In genomic region chr4:6727081-6727942, GRCh38 we compare ENCODE assay signal across 1 cellular context.
TF ChIP-seq lines count a peak whose summit lies in the region.

No MANE protein-coding gene starts in this region.

TF ChIP-seq in GM23338, 12 proteins besides CTCF, POLR2A, EP300 and RAD21 (continued from another document):
- no peak for TF ChIP-seq EZH2phosphoT487 (IDR thresholded peaks at IDR 0.05; ENCODE audit: unreplicated experiment)
- TF ChIP-seq ETS1 (IDR thresholded peaks at IDR 0.05) = no peak
- TF ChIP-seq, protein P1, sequence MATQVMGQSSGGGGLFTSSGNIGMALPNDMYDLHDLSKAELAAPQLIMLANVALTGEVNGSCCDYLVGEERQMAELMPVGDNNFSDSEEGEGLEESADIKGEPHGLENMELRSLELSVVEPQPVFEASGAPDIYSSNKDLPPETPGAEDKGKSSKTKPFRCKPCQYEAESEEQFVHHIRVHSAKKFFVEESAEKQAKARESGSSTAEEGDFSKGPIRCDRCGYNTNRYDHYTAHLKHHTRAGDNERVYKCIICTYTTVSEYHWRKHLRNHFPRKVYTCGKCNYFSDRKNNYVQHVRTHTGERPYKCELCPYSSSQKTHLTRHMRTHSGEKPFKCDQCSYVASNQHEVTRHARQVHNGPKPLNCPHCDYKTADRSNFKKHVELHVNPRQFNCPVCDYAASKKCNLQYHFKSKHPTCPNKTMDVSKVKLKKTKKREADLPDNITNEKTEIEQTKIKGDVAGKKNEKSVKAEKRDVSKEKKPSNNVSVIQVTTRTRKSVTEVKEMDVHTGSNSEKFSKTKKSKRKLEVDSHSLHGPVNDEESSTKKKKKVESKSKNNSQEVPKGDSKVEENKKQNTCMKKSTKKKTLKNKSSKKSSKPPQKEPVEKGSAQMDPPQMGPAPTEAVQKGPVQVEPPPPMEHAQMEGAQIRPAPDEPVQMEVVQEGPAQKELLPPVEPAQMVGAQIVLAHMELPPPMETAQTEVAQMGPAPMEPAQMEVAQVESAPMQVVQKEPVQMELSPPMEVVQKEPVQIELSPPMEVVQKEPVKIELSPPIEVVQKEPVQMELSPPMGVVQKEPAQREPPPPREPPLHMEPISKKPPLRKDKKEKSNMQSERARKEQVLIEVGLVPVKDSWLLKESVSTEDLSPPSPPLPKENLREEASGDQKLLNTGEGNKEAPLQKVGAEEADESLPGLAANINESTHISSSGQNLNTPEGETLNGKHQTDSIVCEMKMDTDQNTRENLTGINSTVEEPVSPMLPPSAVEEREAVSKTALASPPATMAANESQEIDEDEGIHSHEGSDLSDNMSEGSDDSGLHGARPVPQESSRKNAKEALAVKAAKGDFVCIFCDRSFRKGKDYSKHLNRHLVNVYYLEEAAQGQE (IDR thresholded peaks at IDR 0.05; ENCODE audit: unreplicated experiment) = no peak
- TF ChIP-seq ZNF331 (CRISPR knock-in tag; IDR thresholded peaks at IDR 0.05; ENCODE audit: low read depth) = no peak
